18 cellular contexts compared by ENCODE assay signal in genomic region chr12:95951515-95951914, GRCh38. TPM values are rescaled to one million over a fixed set of nuclear protein-coding genes. Genes with fewer than 3 reads are reported as not detected.
A peak's percentile ranks its signal among the peaks of the same experiment; 100 is the strongest.
DNase-seq lines count a peak whose midpoint lies in the region; ATAC-seq and TF ChIP-seq lines count a peak whose summit lies in the region.
"Had no signal": no experiment of that assay in that cellular context is flagged by ENCODE, and none has a peak within 500 bp of the region (broad histone marks: within the 10 kb centered on the region; RNA-seq: fewer than 3 reads in every experiment).

No MANE protein-coding gene starts in this region.

- H3K27ac Mint-ChIP-seq in activated CD4-positive, alpha-beta T cell treated with anti-CD3 and anti-CD28 coated beads for 36 hours = no peak overlapping the region
- no peak overlapping the region for H3K27ac Mint-ChIP-seq in stimulated activated naive CD8-positive, alpha-beta T cell treated with anti-CD3 and anti-CD28 coated beads, Interleukin-15, amount 100 ng/mL, for 72 hours
- no peak overlapping the region for H3K27ac Mint-ChIP-seq in glutamatergic neuron (ENCODE audit: unreplicated experiment)
- H3K27ac Mint-ChIP-seq: CD4-positive, CD25-positive, alpha-beta regulatory T cell; HFFc6 had no signal

- DNase-seq in SIG-M5 treated with dmso at 0.1 percent for 504 hours (lab: John Stamatoyannopoulos, UW; ENCODE audit: unreplicated experiment) (peak; percentile 15), SIG-M5 (lab: John Stamatoyannopoulos, UW) (no peak), NCI-H1105 (lab: John Stamatoyannopoulos, UW) (peak; percentile 17), NCI-H748 treated with DMSO at 0.1 percent for 48 hours (lab: John Stamatoyannopoulos, UW) (peak; percentile 67), upper lobe of right lung (no peak), glutamatergic neuron (no peak)
- DNase-seq in activated CD4-positive, alpha-beta T cell treated with anti-CD3 and anti-CD28 coated beads for 36 hours = no peak
- DNase-seq in stimulated activated naive CD8-positive, alpha-beta T cell treated with anti-CD3 and anti-CD28 coated beads, Interleukin-15, amount 100 ng/mL, for 72 hours = no peak
- DNase-seq: Caco-2; CD4-positive, CD25-positive, alpha-beta regulatory T cell; DMS153; HFFc6; KG1; MG63; NCI-H1436; NCI-H526 treated with DMSO at 0.1 percent for 48 hours; Right ventricle myocardium superior had no signal

- CTCF ChIA-PET in activated CD4-positive, alpha-beta T cell treated with anti-CD3 and anti-CD28 coated beads for 36 hours (lab: Charles Lee) = interaction anchor here (0.7 to 5.5 kb wide), 3 partner anchors 9 to 47 kb away, joined by 3 to 35 read pairs (median 3); partner anchors contain the start of genes AMDHD1 and CCDC38

- H3K9me3 ChIP-seq in upper lobe of right lung = no peaks in the 10 kb centered on the region
- H3K9me3 ChIP-seq: Caco-2, MG63 had no signal

- H3K4me1 ChIP-seq in upper lobe of right lung = no peaks in the 10 kb centered on the region

- ATAC-seq in upper lobe of right lung = peak; percentile 63
- ATAC-seq in activated CD4-positive, alpha-beta T cell treated with anti-CD3 and anti-CD28 coated beads for 36 hours = no peak
- no peak for ATAC-seq in stimulated activated naive CD8-positive, alpha-beta T cell treated with anti-CD3 and anti-CD28 coated beads, Interleukin-15, amount 100 ng/mL, for 72 hours
- ATAC-seq: SK-N-SH treated with all-trans-retinoic acid at 6 μM for 48 hours had no signal

- no peak overlapping the region for H3K4me3 ChIP-seq in upper lobe of right lung
- H3K4me3 ChIP-seq: MG63 had no signal

- H3K4me1 Mint-ChIP-seq in activated CD4-positive, alpha-beta T cell treated with anti-CD3 and anti-CD28 coated beads for 36 hours = no peaks in the 10 kb centered on the region
- H3K4me1 Mint-ChIP-seq in stimulated activated naive CD8-positive, alpha-beta T cell treated with anti-CD3 and anti-CD28 coated beads, Interleukin-15, amount 100 ng/mL, for 72 hours = no peaks in the 10 kb centered on the region
- H3K4me1 Mint-ChIP-seq in glutamatergic neuron (ENCODE audit: low read depth, unreplicated experiment) = no peaks in the 10 kb centered on the region
- H3K4me1 Mint-ChIP-seq: CD4-positive, CD25-positive, alpha-beta regulatory T cell had no signal

- H3K36me3 ChIP-seq in upper lobe of right lung = no peaks in the 10 kb centered on the region
- H3K36me3 ChIP-seq: MG63 had no signal

- H3K4me3 Mint-ChIP-seq in activated CD4-positive, alpha-beta T cell treated with anti-CD3 and anti-CD28 coated beads for 36 hours = no peak overlapping the region
- no peak overlapping the region for H3K4me3 Mint-ChIP-seq in stimulated activated naive CD8-positive, alpha-beta T cell treated with anti-CD3 and anti-CD28 coated beads, Interleukin-15, amount 100 ng/mL, for 72 hours
- H3K4me3 Mint-ChIP-seq in glutamatergic neuron (ENCODE audit: unreplicated experiment) = no peak overlapping the region
- H3K4me3 Mint-ChIP-seq: CD4-positive, CD25-positive, alpha-beta regulatory T cell; HFFc6 had no signal

- no peaks in the 10 kb centered on the region for H3K36me3 Mint-ChIP-seq in activated CD4-positive, alpha-beta T cell treated with anti-CD3 and anti-CD28 coated beads for 36 hours (ENCODE audit: low read depth)
- no peaks in the 10 kb centered on the region for H3K36me3 Mint-ChIP-seq in glutamatergic neuron (ENCODE audit: unreplicated experiment)

- TF ChIP-seq CTCF in upper lobe of right lung (IDR thresholded peaks at IDR 0.05) (no peak), glutamatergic neuron (IDR thresholded peaks at IDR 0.05; ENCODE audit: partially characterized antibody, unreplicated experiment) (no peak)

- intact Hi-C loops in upper lobe of right lung (cut with DNase I) = no loop called here
- intact Hi-C loops in activated CD4-positive, alpha-beta T cell treated with anti-CD3 and anti-CD28 coated beads for 36 hours (cut with DNase I, micrococcal nuclease) = no loop called here

- H3K27ac ChIP-seq in upper lobe of right lung = no peak overlapping the region

- POLR2A ChIA-PET in activated CD4-positive, alpha-beta T cell treated with anti-CD3 and anti-CD28 coated beads for 36 hours (lab: Charles Lee) = no interaction called here

- no peaks in the 10 kb centered on the region for H3K27me3 Mint-ChIP-seq in activated CD4-positive, alpha-beta T cell treated with anti-CD3 and anti-CD28 coated beads for 36 hours
- H3K27me3 Mint-ChIP-seq in stimulated activated naive CD8-positive, alpha-beta T cell treated with anti-CD3 and anti-CD28 coated beads, Interleukin-15, amount 100 ng/mL, for 72 hours = no peaks in the 10 kb centered on the region
- H3K27me3 Mint-ChIP-seq in glutamatergic neuron (ENCODE audit: unreplicated experiment) = no peaks in the 10 kb centered on the region
- H3K27me3 Mint-ChIP-seq: CD4-positive, CD25-positive, alpha-beta regulatory T cell had no signal

- H3K27me3 ChIP-seq in upper lobe of right lung = no peaks in the 10 kb centered on the region

- H3K9me3 Mint-ChIP-seq in activated CD4-positive, alpha-beta T cell treated with anti-CD3 and anti-CD28 coated beads for 36 hours (ENCODE audit: low read depth) = no peaks in the 10 kb centered on the region
- H3K9me3 Mint-ChIP-seq in stimulated activated naive CD8-positive, alpha-beta T cell treated with anti-CD3 and anti-CD28 coated beads, Interleukin-15, amount 100 ng/mL, for 72 hours = no peaks in the 10 kb centered on the region
- H3K9me3 Mint-ChIP-seq in glutamatergic neuron (ENCODE audit: unreplicated experiment) = no peaks in the 10 kb centered on the region
- H3K9me3 Mint-ChIP-seq: HFFc6 had no signal

RNA-seq across cellular contexts. Expression of gene AMDHD1, which starts 8.4 kb away (rescaled TPM):
- total RNA-seq in upper lobe of right lung (1.4 TPM), glutamatergic neuron (ENCODE audit: unreplicated experiment) (not detected)
- total RNA-seq in activated CD4-positive, alpha-beta T cell treated with anti-CD3 and anti-CD28 coated beads for 36 hours = 1 to 10 TPM; 1.4 to 1.7 TPM

RNA-seq across cellular contexts. Expression of gene CCDC38, which starts 9.1 kb away (rescaled TPM):
- total RNA-seq in upper lobe of right lung (not detected), glutamatergic neuron (ENCODE audit: unreplicated experiment) (not detected)
- total RNA-seq in activated CD4-positive, alpha-beta T cell treated with anti-CD3 and anti-CD28 coated beads for 36 hours = under 1 TPM in 1 of 2 experiments, not detected in 1; 0.21 TPM
- total RNA-seq: Caco-2; CD4-positive, CD25-positive, alpha-beta regulatory T cell; HFFc6 had no signal

RNA-seq across cellular contexts. Expression of gene HAL, which starts 44.6 kb away (rescaled TPM):
- total RNA-seq in upper lobe of right lung (6.2 TPM), glutamatergic neuron (ENCODE audit: unreplicated experiment) (not detected)
- under 1 TPM; 0.25 to 0.40 TPM for total RNA-seq in activated CD4-positive, alpha-beta T cell treated with anti-CD3 and anti-CD28 coated beads for 36 hours
- total RNA-seq: HFFc6 had no signal

Comparison
In these comparisons a context has a peak if more than half of its experiments do, and no peak if none do; other contexts are left out.
1. DNase-seq: peak in SIG-M5 treated with dmso at 0.1 percent for 504 hours (single experiment), NCI-H1105 (single experiment) and NCI-H748 treated with DMSO at 0.1 percent for 48 hours (single experiment); none in SIG-M5 (single experiment), upper lobe of right lung (single experiment), activated CD4-positive, alpha-beta T cell treated with anti-CD3 and anti-CD28 coated beads for 36 hours (single experiment), stimulated activated naive CD8-positive, alpha-beta T cell treated with anti-CD3 and anti-CD28 coated beads, Interleukin-15, amount 100 ng/mL, for 72 hours (0 of 2) and glutamatergic neuron (single experiment).